ENCODE assay signal across 8 cellular contexts in the genomic region with DNA sequence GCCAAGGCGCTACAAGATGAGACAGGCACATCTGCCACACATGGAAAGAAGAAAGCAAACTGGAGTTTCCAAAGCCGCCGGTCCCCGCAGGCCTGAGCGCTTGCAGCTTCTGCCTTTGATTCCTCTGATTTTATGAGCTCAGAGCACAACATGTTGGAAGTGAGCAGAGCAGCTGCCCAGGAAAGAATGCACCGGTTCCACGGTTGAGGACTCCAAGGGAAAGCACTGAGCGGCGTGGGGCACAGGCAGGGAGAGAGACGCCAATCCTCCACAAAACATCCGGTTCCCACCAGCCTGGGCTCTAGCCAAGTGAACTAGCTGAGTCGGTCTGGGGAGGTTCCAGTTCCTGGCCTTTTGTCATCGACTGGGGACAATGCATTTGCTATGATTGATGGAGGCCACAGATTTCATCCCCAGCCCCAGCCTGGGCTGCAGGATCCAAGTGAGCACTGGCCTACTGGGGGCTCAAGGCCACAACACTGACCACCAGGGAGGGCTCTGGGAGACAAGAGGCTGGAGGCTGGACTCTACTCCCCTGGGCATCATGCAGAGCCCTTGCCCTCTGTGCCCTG.
DNase-seq lines count a peak whose midpoint lies in the region; ATAC-seq and TF ChIP-seq lines count a peak whose summit lies in the region.

No MANE protein-coding gene starts in this region.

- no peaks in the 10 kb centered on the region for H3K27me3 ChIP-seq in hepatocyte

- H3K36me3 ChIP-seq in hepatocyte (replicated peaks; ENCODE audit: insufficient read depth, low read depth): no peaks in the 10 kb centered on the region

- peak; percentile 82 for ATAC-seq in sciatic nerve
- ATAC-seq in HG03378 (IDR thresholded peaks at IDR 0.05; ENCODE audit: unreplicated experiment): no peak

- H4K20me1 ChIP-seq in hepatocyte (ENCODE audit: insufficient read depth, poor library complexity, severe bottlenecking): no peaks in the 10 kb centered on the region

- peak overlapping the region; percentile 59 for H3K4me2 ChIP-seq in hepatocyte

- DNase-seq in Daoy (ENCODE audit: low read depth): peak; percentile 73
- DNase-seq in astrocyte of the spinal cord (ENCODE audit: low read depth, low spot score): peak; percentile 68
- DNase-seq in hepatocyte (ENCODE audit: low spot score): peak; percentile 67
- DNase-seq in sciatic nerve (ENCODE audit: low spot score): peak; percentile 83
- DNase-seq in NCI-H2171 (lab: John Stamatoyannopoulos, UW): no peak
- no peak for DNase-seq in activated CD4-positive, alpha-beta T cell treated with anti-CD3 and anti-CD28 coated beads, Interleukin-2, amount 50 U/mL, for 48 hours
- DNase-seq in LoVo (ENCODE audit: low spot score): no peak

- intact Hi-C loops in sciatic nerve (cut with DNase I): no loop called here

- no peaks in the 10 kb centered on the region for H3K9me3 ChIP-seq in hepatocyte (ENCODE audit: low read depth)

- no peak overlapping the region for H2AFZ ChIP-seq in hepatocyte

- H3K9me2 ChIP-seq in hepatocyte (replicated peaks; ENCODE audit: insufficient read depth): no peaks in the 10 kb centered on the region

- H3K79me2 ChIP-seq in hepatocyte: no peaks in the 10 kb centered on the region

- in situ Hi-C loops in astrocyte of the spinal cord (cut with HindIII; ENCODE audit: low sequenced_read_pairs): no loop called here

- H3K4me1 ChIP-seq in hepatocyte (ENCODE audit: insufficient read depth): peaks cover 31% of the 10 kb centered on the region

- WGBS in hepatocyte (ENCODE audit: low lambda C conversion rate, missing lambda C conversion rate): 45% methylated on average over 13 of the region's 13 CpGs

- H3K4me3 ChIP-seq in astrocyte of the spinal cord (ENCODE audit: low read depth, low read length) (no peak overlapping the region), hepatocyte (no peak overlapping the region)

- H3K27ac ChIP-seq in hepatocyte: peak overlapping the region; percentile 81

- TF ChIP-seq CTCF in astrocyte of the spinal cord (IDR thresholded peaks at IDR 0.05; ENCODE audit: low read depth, low read length): no peak
- TF ChIP-seq CTCF in hepatocyte (IDR thresholded peaks at IDR 0.05; ENCODE audit: poor library complexity): no peak

Comparison
In these comparisons a context has a peak if more than half of its experiments do, and no peak if none do; other contexts are left out.
1. DNase-seq: peak in Daoy (single experiment), astrocyte of the spinal cord (single experiment), hepatocyte (single experiment) and sciatic nerve (single experiment); none in NCI-H2171 (single experiment), activated CD4-positive, alpha-beta T cell treated with anti-CD3 and anti-CD28 coated beads, Interleukin-2, amount 50 U/mL, for 48 hours (0 of 2) and LoVo (single experiment).